Comparison of ENCODE assay signal across 1 cellular context in genomic region chr2:159795781-159796667, GRCh38.
TF ChIP-seq lines count a peak whose summit lies in the region.

No MANE protein-coding gene starts in this region.

TF ChIP-seq in K562, 482 proteins besides CTCF, POLR2A, EP300 and RAD21:
- peak; percentile 14; the same call in 1 of the 2 replicates for TF ChIP-seq HMBOX1 (IDR thresholded peaks at IDR 0.05)
- no peak for TF ChIP-seq SNAPC5 (CRISPR knock-in tag; IDR thresholded peaks at IDR 0.05)
- peak; percentile 33; the same call in 1 of the 2 replicates for TF ChIP-seq CEBPB (tag; IDR thresholded peaks at IDR 0.05)
- no peak for TF ChIP-seq CEBPG (CRISPR knock-in tag; IDR thresholded peaks at IDR 0.05)
- TF ChIP-seq CEBPG (tag; conservative IDR thresholded peaks at IDR 0.05 in 1 of 2, IDR thresholded peaks at IDR 0.05 in 1 of 2) = peak in 1 of 2 experiments; percentile 55; a peak in 1 of 4 replicates
- TF ChIP-seq ZNF511 (CRISPR knock-in tag; IDR thresholded peaks at IDR 0.05) = no peak
